ENCODE assay signal across 1 cellular context in the genomic region with DNA sequence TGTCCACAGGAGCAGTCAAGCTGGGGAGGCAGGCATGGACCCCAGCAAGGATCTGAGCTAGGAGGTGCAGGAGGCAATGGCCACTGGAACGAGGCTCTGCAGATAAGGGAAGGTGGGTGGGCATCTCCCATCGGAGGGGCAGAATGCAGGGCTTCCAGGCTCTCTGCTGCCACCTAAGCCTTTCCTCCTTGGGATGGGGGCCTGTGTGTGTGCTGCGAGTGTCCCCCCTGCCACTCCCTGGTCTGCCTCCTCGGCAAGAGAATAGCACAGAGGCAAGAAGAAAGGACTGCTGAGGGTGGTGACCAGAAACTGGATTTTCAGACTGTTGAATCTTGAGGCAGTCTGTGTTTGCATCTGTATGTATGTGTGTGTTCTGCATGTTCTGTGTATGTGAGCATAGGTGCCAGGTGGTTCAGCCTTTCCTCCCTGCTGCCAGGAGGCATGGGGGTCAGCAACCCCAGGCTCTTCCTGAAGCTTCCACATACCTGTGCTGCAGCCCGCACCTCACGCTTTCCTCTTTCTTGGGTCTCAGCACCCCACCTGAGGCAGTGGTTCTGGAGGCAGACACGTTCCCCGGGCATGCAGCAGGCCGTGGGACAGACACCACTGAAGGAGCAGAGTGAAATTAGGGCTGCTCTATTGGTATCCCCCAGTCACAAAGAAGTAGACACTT.
A peak's percentile ranks its signal among the peaks of the same experiment; 100 is the strongest.
TF ChIP-seq lines count a peak whose summit lies in the region.

No MANE protein-coding gene starts in this region.

TF ChIP-seq in HepG2, 621 proteins besides CTCF, POLR2A, EP300 and RAD21 (continued from another document):
- TF ChIP-seq, protein P1, sequence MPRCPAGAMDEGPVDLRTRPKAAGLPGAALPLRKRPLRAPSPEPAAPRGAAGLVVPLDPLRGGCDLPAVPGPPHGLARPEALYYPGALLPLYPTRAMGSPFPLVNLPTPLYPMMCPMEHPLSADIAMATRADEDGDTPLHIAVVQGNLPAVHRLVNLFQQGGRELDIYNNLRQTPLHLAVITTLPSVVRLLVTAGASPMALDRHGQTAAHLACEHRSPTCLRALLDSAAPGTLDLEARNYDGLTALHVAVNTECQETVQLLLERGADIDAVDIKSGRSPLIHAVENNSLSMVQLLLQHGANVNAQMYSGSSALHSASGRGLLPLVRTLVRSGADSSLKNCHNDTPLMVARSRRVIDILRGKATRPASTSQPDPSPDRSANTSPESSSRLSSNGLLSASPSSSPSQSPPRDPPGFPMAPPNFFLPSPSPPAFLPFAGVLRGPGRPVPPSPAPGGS (CRISPR knock-in tag; IDR thresholded peaks at IDR 0.05): 0 out of 2 replicates have a peak, but pooled peaks have one; percentile 29
- TF ChIP-seq, protein P2, sequence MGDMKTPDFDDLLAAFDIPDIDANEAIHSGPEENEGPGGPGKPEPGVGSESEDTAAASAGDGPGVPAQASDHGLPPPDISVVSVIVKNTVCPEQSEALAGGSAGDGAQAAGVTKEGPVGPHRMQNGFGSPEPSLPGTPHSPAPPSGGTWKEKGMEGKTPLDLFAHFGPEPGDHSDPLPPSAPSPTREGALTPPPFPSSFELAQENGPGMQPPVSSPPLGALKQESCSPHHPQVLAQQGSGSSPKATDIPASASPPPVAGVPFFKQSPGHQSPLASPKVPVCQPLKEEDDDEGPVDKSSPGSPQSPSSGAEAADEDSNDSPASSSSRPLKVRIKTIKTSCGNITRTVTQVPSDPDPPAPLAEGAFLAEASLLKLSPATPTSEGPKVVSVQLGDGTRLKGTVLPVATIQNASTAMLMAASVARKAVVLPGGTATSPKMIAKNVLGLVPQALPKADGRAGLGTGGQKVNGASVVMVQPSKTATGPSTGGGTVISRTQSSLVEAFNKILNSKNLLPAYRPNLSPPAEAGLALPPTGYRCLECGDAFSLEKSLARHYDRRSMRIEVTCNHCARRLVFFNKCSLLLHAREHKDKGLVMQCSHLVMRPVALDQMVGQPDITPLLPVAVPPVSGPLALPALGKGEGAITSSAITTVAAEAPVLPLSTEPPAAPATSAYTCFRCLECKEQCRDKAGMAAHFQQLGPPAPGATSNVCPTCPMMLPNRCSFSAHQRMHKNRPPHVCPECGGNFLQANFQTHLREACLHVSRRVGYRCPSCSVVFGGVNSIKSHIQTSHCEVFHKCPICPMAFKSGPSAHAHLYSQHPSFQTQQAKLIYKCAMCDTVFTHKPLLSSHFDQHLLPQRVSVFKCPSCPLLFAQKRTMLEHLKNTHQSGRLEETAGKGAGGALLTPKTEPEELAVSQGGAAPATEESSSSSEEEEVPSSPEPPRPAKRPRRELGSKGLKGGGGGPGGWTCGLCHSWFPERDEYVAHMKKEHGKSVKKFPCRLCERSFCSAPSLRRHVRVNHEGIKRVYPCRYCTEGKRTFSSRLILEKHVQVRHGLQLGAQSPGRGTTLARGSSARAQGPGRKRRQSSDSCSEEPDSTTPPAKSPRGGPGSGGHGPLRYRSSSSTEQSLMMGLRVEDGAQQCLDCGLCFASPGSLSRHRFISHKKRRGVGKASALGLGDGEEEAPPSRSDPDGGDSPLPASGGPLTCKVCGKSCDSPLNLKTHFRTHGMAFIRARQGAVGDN (CRISPR knock-in tag; IDR thresholded peaks at IDR 0.05): peak; percentile 35
